In genomic region chr3:157248590-157249425, GRCh38 we compare ENCODE assay signal across 9 cellular contexts.
DNase-seq lines count a peak whose midpoint lies in the region; ATAC-seq and TF ChIP-seq lines count a peak whose summit lies in the region.
"Had no signal": no experiment of that assay in that cellular context is flagged by ENCODE, and none has a peak within 500 bp of the region (broad histone marks: within the 10 kb centered on the region; RNA-seq: fewer than 3 reads in every experiment).

No MANE protein-coding gene starts in this region.

- H3K4me3 ChIP-seq in astrocyte of the spinal cord (ENCODE audit: low read depth, low read length), result no peak overlapping the region
- no peak overlapping the region for H3K4me3 ChIP-seq in tibial nerve

- no peaks in the 10 kb centered on the region for H3K27me3 ChIP-seq in tibial nerve

- TF ChIP-seq EP300 in tibial nerve (IDR thresholded peaks at IDR 0.05), result peak in 1 of 2 donors; percentile 82

- WGBS in tibial nerve, 2 donors, result 30 to 38% methylated on average over 5 of the region's 5 CpGs

- no peaks in the 10 kb centered on the region for H3K9me3 ChIP-seq in tibial nerve

- TF ChIP-seq CTCF in astrocyte of the spinal cord (IDR thresholded peaks at IDR 0.05; ENCODE audit: low read depth, low read length), result no peak
- no peak for TF ChIP-seq CTCF in tibial nerve (IDR thresholded peaks at IDR 0.05)

- in situ Hi-C loops in astrocyte of the spinal cord (cut with HindIII; ENCODE audit: low sequenced_read_pairs), result no loop called here

- peak; percentile 58 for DNase-seq in SIG-M5 treated with dmso at 0.1 percent for 504 hours (lab: John Stamatoyannopoulos, UW; ENCODE audit: unreplicated experiment)
- DNase-seq in SIG-M5 (lab: John Stamatoyannopoulos, UW), result no peak
- peak; percentile 93 for DNase-seq in astrocyte of the spinal cord (ENCODE audit: low read depth, low spot score)
- DNase-seq in iPS-NIHi7 (ENCODE audit: extremely low spot score), result peak; percentile 30
- DNase-seq in tibial nerve (ENCODE audit: low spot score in 2 of 2), result no peak
- DNase-seq in activated CD8-positive, alpha-beta memory T cell treated with anti-CD3 and anti-CD28 coated beads, Interleukin-2, amount 50 U/mL, for 4 hours, result no peak
- DNase-seq: CD4-positive, CD25-positive, alpha-beta regulatory T cell had no signal

- peak overlapping the region; percentile 59 to 90 (median 78) for H3K27ac ChIP-seq in tibial nerve

- H3K4me1 ChIP-seq in tibial nerve, result peaks cover 0 to 50% (median 12%) of the 10 kb centered on the region in 4 donors

- no peaks in the 10 kb centered on the region for H3K36me3 ChIP-seq in tibial nerve

- ATAC-seq in GM21515 (IDR thresholded peaks at IDR 0.05; ENCODE audit: unreplicated experiment) (no peak), HG03565 (IDR thresholded peaks at IDR 0.05; ENCODE audit: unreplicated experiment) (no peak)

- no peak for TF ChIP-seq POLR2A in tibial nerve (IDR thresholded peaks at IDR 0.05)

Comparison
In these comparisons a context has a peak if more than half of its experiments do, and no peak if none do; other contexts are left out.
1. DNase-seq: peak in SIG-M5 treated with dmso at 0.1 percent for 504 hours (single experiment), astrocyte of the spinal cord (single experiment) and iPS-NIHi7 (single experiment); none in SIG-M5 (single experiment), tibial nerve (0 of 2) and activated CD8-positive, alpha-beta memory T cell treated with anti-CD3 and anti-CD28 coated beads, Interleukin-2, amount 50 U/mL, for 4 hours (single experiment).